16 cellular contexts compared by ENCODE assay signal in the genomic region with DNA sequence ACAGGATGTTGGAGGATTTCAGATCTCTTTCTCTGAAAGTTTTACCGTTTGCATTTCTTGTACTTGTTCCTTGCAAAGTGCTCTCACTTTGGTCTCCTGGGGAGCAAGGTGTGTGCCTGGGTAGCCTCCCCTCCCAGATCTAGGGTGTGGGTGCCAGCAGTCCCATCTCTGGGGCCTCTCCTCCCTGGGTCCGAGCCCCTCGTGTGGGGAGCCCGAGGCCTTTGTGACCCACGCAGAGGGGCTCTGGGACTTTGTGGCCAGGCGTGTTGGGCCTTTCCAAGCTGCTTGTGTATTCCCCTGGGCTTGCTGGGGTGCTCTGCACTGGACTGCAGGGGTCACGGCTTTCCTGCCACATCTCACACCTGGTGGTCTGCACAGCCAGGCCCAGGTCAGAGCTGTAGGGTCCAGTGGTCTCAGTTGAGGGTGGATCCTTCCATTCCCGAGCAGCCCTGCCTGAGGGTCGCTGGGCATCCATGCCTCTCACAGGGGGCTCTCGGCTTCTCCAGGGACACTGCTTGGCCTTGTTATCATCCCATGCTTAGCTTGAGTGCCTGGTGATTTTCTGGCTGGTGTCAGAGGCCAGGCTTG.
DNase-seq lines count a peak whose midpoint lies in the region; ATAC-seq, FAIRE-seq and TF ChIP-seq lines count a peak whose summit lies in the region.
"Had no signal": no experiment of that assay in that cellular context is flagged by ENCODE, and none has a peak within 500 bp of the region (broad histone marks: within the 10 kb centered on the region; RNA-seq: fewer than 3 reads in every experiment).

No MANE protein-coding gene starts in this region.

- H4K8ac ChIP-seq in neuronal stem cell (ENCODE audit: low read depth, low read length) = no peak overlapping the region

- H3K4ac ChIP-seq in neuronal stem cell (ENCODE audit: low read length) = no peak overlapping the region

- H3K79me1 ChIP-seq in neuronal stem cell (ENCODE audit: low read depth, low read length) = no peaks in the 10 kb centered on the region

- no peak overlapping the region for H4K91ac ChIP-seq in neuronal stem cell (ENCODE audit: low read depth, low read length, poor library complexity)

- peak; percentile 4 for DNase-seq in activated CD4-positive, alpha-beta memory T cell treated with anti-CD3 and anti-CD28 coated beads for 36 hours
- DNase-seq in activated CD4-positive, alpha-beta memory T cell treated with anti-CD3 and anti-CD28 coated beads, Interleukin-2, amount 10 ng/mL, durations not matched to agents 7 days and 5 days = no peak
- DNase-seq in right lobe of liver = peak in 2 of 3 donors; percentile 22 to 31
- DNase-seq in HepG2 (ENCODE audit: low spot score) = no peak
- no peak for DNase-seq in neuronal stem cell (ENCODE audit: low spot score)
- DNase-seq in upper lobe of right lung = peak; percentile 34
- DNase-seq in DMS53 (lab: John Stamatoyannopoulos, UW) = no peak
- no peak for DNase-seq in stimulated activated CD4-positive, alpha-beta T cell treated with anti-CD3 and anti-CD28 coated beads, Interleukin-4, amount 100 ng/mL, for 1 hour
- DNase-seq: CD8-positive, alpha-beta memory T cell; GOT3; KG1; NCI-H1092; NCI-H446 had no signal

- TF ChIP-seq RAD21 in HepG2 (CRISPR knock-in tag; IDR thresholded peaks at IDR 0.05) = no peak

- H3K9me3 Mint-ChIP-seq in activated CD4-positive, alpha-beta memory T cell treated with anti-CD3 and anti-CD28 coated beads for 36 hours = no peaks in the 10 kb centered on the region
- no peaks in the 10 kb centered on the region for H3K9me3 Mint-ChIP-seq in activated CD4-positive, alpha-beta memory T cell treated with anti-CD3 and anti-CD28 coated beads, Interleukin-2, amount 10 ng/mL, durations not matched to agents 7 days and 5 days
- H3K9me3 Mint-ChIP-seq: CD8-positive, alpha-beta memory T cell had no signal

- H3K27ac Mint-ChIP-seq in activated CD4-positive, alpha-beta memory T cell treated with anti-CD3 and anti-CD28 coated beads for 36 hours = no peak overlapping the region
- H3K27ac Mint-ChIP-seq in activated CD4-positive, alpha-beta memory T cell treated with anti-CD3 and anti-CD28 coated beads, Interleukin-2, amount 10 ng/mL, durations not matched to agents 7 days and 5 days = no peak overlapping the region
- H3K27ac Mint-ChIP-seq: CD8-positive, alpha-beta memory T cell had no signal

- H3K36me3 ChIP-seq in right lobe of liver = no peaks in the 10 kb centered on the region
- H3K36me3 ChIP-seq in HepG2 (replicated peaks in 1 of 2; ENCODE audit: control insufficient read depth in 1 of 2, insufficient read depth in 2 of 2, low read length in 2 of 2) = no peaks in the 10 kb centered on the region
- H3K36me3 ChIP-seq in neuronal stem cell (replicated peaks in 1 of 2; ENCODE audit: control insufficient read depth in 2 of 2, insufficient read depth in 2 of 2, low read length in 2 of 2) = no peaks in the 10 kb centered on the region
- H3K36me3 ChIP-seq in upper lobe of right lung = no peaks in the 10 kb centered on the region
- H3K36me3 ChIP-seq: BLaER1 had no signal

- TF ChIP-seq CTCF in right lobe of liver (IDR thresholded peaks at IDR 0.05) (no peak), HepG2 (CRISPR knock-in tag; IDR thresholded peaks at IDR 0.05) (no peak), upper lobe of right lung (IDR thresholded peaks at IDR 0.05) (no peak)

- TF ChIP-seq EP300 in HepG2 (IDR thresholded peaks at IDR 0.05; ENCODE audit: low read depth in 2 of 2, low read length in 2 of 2) (no peak), HepG2 (CRISPR knock-in tag; IDR thresholded peaks at IDR 0.05; ENCODE audit: borderline replicate concordance) (no peak)

- no peak overlapping the region for H2BK120ac ChIP-seq in neuronal stem cell (ENCODE audit: low read depth, low read length)

- no peaks in the 10 kb centered on the region for H4K20me1 ChIP-seq in HepG2 (ENCODE audit: insufficient read depth, low read length)
- H4K20me1 ChIP-seq: BLaER1 had no signal

- no TSS peak for BruUV-seq in HepG2 (replicated peaks; lab: Mats Ljungman, UMichigan)

- TF ChIP-seq POLR2A in right lobe of liver (IDR thresholded peaks at IDR 0.05) (no peak), HepG2 (IDR thresholded peaks at IDR 0.05; ENCODE audit: insufficient read depth in 1 of 2, low read depth in 2 of 2, low read length in 2 of 2) (no peak)

- no peak overlapping the region for H3K14ac ChIP-seq in neuronal stem cell (ENCODE audit: low read length)

- intact Hi-C loops in activated CD4-positive, alpha-beta memory T cell treated with anti-CD3 and anti-CD28 coated beads for 36 hours (cut with micrococcal nuclease) = no loop called here
- intact Hi-C loops in right lobe of liver (cut with DNase I) = no loop called here
- intact Hi-C loops in HepG2 (cut with micrococcal nuclease; ENCODE audit: unreplicated experiment) = no loop called here
- intact Hi-C loops in upper lobe of right lung (cut with DNase I) = no loop called here

- POLR2A ChIA-PET in activated CD4-positive, alpha-beta memory T cell treated with anti-CD3 and anti-CD28 coated beads for 36 hours (lab: Charles Lee) = no interaction called here
- POLR2A ChIA-PET in activated CD4-positive, alpha-beta memory T cell treated with anti-CD3 and anti-CD28 coated beads, Interleukin-2, amount 10 ng/mL, durations not matched to agents 7 days and 5 days (lab: Charles Lee) = no interaction called here
- POLR2A ChIA-PET in HepG2 (lab: Yijun Ruan, JAX) = no interaction called here

- H2BK12ac ChIP-seq in neuronal stem cell (ENCODE audit: low read length) = no peak overlapping the region

- H3K4me3 Mint-ChIP-seq in activated CD4-positive, alpha-beta memory T cell treated with anti-CD3 and anti-CD28 coated beads for 36 hours = no peak overlapping the region
- no peak overlapping the region for H3K4me3 Mint-ChIP-seq in activated CD4-positive, alpha-beta memory T cell treated with anti-CD3 and anti-CD28 coated beads, Interleukin-2, amount 10 ng/mL, durations not matched to agents 7 days and 5 days
- H3K4me3 Mint-ChIP-seq: CD8-positive, alpha-beta memory T cell had no signal

- no peaks in the 10 kb centered on the region for H3K79me2 ChIP-seq in HepG2 (ENCODE audit: insufficient read depth, low read length)

- CTCF ChIA-PET in activated CD4-positive, alpha-beta memory T cell treated with anti-CD3 and anti-CD28 coated beads for 36 hours (lab: Charles Lee) = no interaction called here
- CTCF ChIA-PET in activated CD4-positive, alpha-beta memory T cell treated with anti-CD3 and anti-CD28 coated beads, Interleukin-2, amount 10 ng/mL, durations not matched to agents 7 days and 5 days (lab: Charles Lee) = no interaction called here
- CTCF ChIA-PET in HepG2 (lab: Yijun Ruan, JAX; ENCODE audit: low intra/inter-chr PET ratio, low total read pairs) = no interaction called here

- FAIRE-seq in HepG2 (lab: Jason Lieb, UNC) = no peak

- H3K27me3 Mint-ChIP-seq in activated CD4-positive, alpha-beta memory T cell treated with anti-CD3 and anti-CD28 coated beads for 36 hours = peaks cover 10% of the 10 kb centered on the region
- no peaks in the 10 kb centered on the region for H3K27me3 Mint-ChIP-seq in activated CD4-positive, alpha-beta memory T cell treated with anti-CD3 and anti-CD28 coated beads, Interleukin-2, amount 10 ng/mL, durations not matched to agents 7 days and 5 days

- WGBS in right lobe of liver (ENCODE audit: insufficient coverage, low coverage, low lambda C conversion rate, missing lambda C conversion rate) = 20% methylated on average over 1 of the region's 10 CpGs
- 4% methylated on average over 5 of the region's 10 CpGs for WGBS in HepG2 (ENCODE audit: low lambda C conversion rate)
- WGBS in neuronal stem cell (ENCODE audit: extremely low coverage in 2 of 2, insufficient read length in 2 of 2, insufficient replicate concordance in 1 of 2), 2 donors = no CpG with 5 or more reads among the region's 10 CpGs

- no peaks in the 10 kb centered on the region for H3K36me3 Mint-ChIP-seq in activated CD4-positive, alpha-beta memory T cell treated with anti-CD3 and anti-CD28 coated beads for 36 hours
- no peaks in the 10 kb centered on the region for H3K36me3 Mint-ChIP-seq in activated CD4-positive, alpha-beta memory T cell treated with anti-CD3 and anti-CD28 coated beads, Interleukin-2, amount 10 ng/mL, durations not matched to agents 7 days and 5 days (ENCODE audit: low read depth)
- H3K36me3 Mint-ChIP-seq: CD8-positive, alpha-beta memory T cell had no signal

- H2AFZ ChIP-seq in HepG2 (ENCODE audit: low read length) = no peak overlapping the region
- H2AFZ ChIP-seq in neuronal stem cell (ENCODE audit: low read length) = no peak overlapping the region
- H2AFZ ChIP-seq: PC-9 had no signal

- ATAC-seq in right lobe of liver = no peak
- no peak for ATAC-seq in HepG2
- no peak for ATAC-seq in upper lobe of right lung

- in situ Hi-C loops in HepG2 (cut with HindIII; ENCODE audit: extremely low pct_ligation_motif_present, low pct_unique_long_range_greater_than_20kb) = no loop called here

- H2BK5ac ChIP-seq in neuronal stem cell (ENCODE audit: low read length) = no peak overlapping the region

- no peak overlapping the region for H2AK5ac ChIP-seq in neuronal stem cell (ENCODE audit: low read depth, low read length)

- H3K27ac ChIP-seq in right lobe of liver = no peak overlapping the region
- H3K27ac ChIP-seq in HepG2 (ENCODE audit: extremely low read length, insufficient read depth, low read length) = no peak overlapping the region
- H3K27ac ChIP-seq in neuronal stem cell (replicated peaks; ENCODE audit: low read length) = no peak overlapping the region
- no peak overlapping the region for H3K27ac ChIP-seq in upper lobe of right lung
- H3K27ac ChIP-seq: 22Rv1, BLaER1, PC-9 had no signal

- H3K4me2 ChIP-seq in HepG2 (ENCODE audit: low read depth, low read length) (no peak overlapping the region), neuronal stem cell (ENCODE audit: insufficient read depth, low read length, poor library complexity, severe bottlenecking) (no peak overlapping the region)
- H3K4me2 ChIP-seq: BLaER1, PC-9 had no signal

- H3K9me3 ChIP-seq in right lobe of liver (no peaks in the 10 kb centered on the region), HepG2 (ENCODE audit: low read length) (no peaks in the 10 kb centered on the region), neuronal stem cell (replicated peaks in 1 of 2; ENCODE audit: control insufficient read depth in 2 of 2, insufficient read depth in 1 of 2, low read depth in 1 of 2, low read length in 2 of 2) (peaks cover 0 to 12% of the 10 kb centered on the region in 2 donors), upper lobe of right lung (no peaks in the 10 kb centered on the region)
- H3K9me3 ChIP-seq: BLaER1 had no signal

- no peaks in the 10 kb centered on the region for H3K4me1 Mint-ChIP-seq in activated CD4-positive, alpha-beta memory T cell treated with anti-CD3 and anti-CD28 coated beads for 36 hours (ENCODE audit: low read depth)
- H3K4me1 Mint-ChIP-seq in activated CD4-positive, alpha-beta memory T cell treated with anti-CD3 and anti-CD28 coated beads, Interleukin-2, amount 10 ng/mL, durations not matched to agents 7 days and 5 days = no peaks in the 10 kb centered on the region
- H3K4me1 Mint-ChIP-seq: CD8-positive, alpha-beta memory T cell had no signal

- H2BK15ac ChIP-seq in neuronal stem cell (ENCODE audit: low read length) = no peak overlapping the region

- H3K23ac ChIP-seq in neuronal stem cell (ENCODE audit: low read depth, low read length, poor library complexity) = peak overlapping the region; percentile 13

- H3K4me3 ChIP-seq in right lobe of liver (no peak overlapping the region), HepG2 (replicated peaks in 1 of 3; ENCODE audit: insufficient read depth in 1 of 3, low read depth in 2 of 3, low read length in 3 of 3) (no peak overlapping the region), neuronal stem cell (ENCODE audit: low read length in 2 of 2) (no peak overlapping the region), upper lobe of right lung (no peak overlapping the region)
- H3K4me3 ChIP-seq: BLaER1, PC-9 had no signal

- H3K9ac ChIP-seq in HepG2 (ENCODE audit: insufficient read depth, low read depth, low read length) (no peak overlapping the region), neuronal stem cell (ENCODE audit: low read depth, low read length, poor library complexity) (peak overlapping the region; percentile 55)
- H3K9ac ChIP-seq: BLaER1 had no signal

- no peak overlapping the region for H3K18ac ChIP-seq in neuronal stem cell (ENCODE audit: low read length)

- no peaks in the 10 kb centered on the region for H3K4me1 ChIP-seq in right lobe of liver
- peaks cover 5% of the 10 kb centered on the region; the same call in 1 of the 2 replicates for H3K4me1 ChIP-seq in HepG2 (ENCODE audit: insufficient read depth, low read length)
- H3K4me1 ChIP-seq in neuronal stem cell (ENCODE audit: control insufficient read depth in 2 of 2, insufficient read depth in 1 of 2, low read depth in 1 of 2, low read length in 2 of 2) = peaks cover 4 to 6% of the 10 kb centered on the region in 2 donors
- H3K4me1 ChIP-seq in upper lobe of right lung = no peaks in the 10 kb centered on the region
- H3K4me1 ChIP-seq: BLaER1 had no signal

- H3K27me3 ChIP-seq in right lobe of liver = no peaks in the 10 kb centered on the region
- peaks cover 0 to 19% of the 10 kb centered on the region in 2 experiments; a peak in 4 of 5 replicates for H3K27me3 ChIP-seq in HepG2 (ENCODE audit: control insufficient read depth in 1 of 2, insufficient read depth in 2 of 2, low read length in 2 of 2)
- no peaks in the 10 kb centered on the region for H3K27me3 ChIP-seq in neuronal stem cell (ENCODE audit: control insufficient read depth in 3 of 3, insufficient read depth in 3 of 3, low read depth in 1 of 3, low read length in 3 of 3)
- no peaks in the 10 kb centered on the region for H3K27me3 ChIP-seq in upper lobe of right lung
- H3K27me3 ChIP-seq: BLaER1 had no signal

Comparison
In these comparisons a context has a peak if more than half of its experiments do, and no peak if none do; other contexts are left out.
1. DNase-seq: peak in activated CD4-positive, alpha-beta memory T cell treated with anti-CD3 and anti-CD28 coated beads for 36 hours (single experiment), right lobe of liver (2 of 3) and upper lobe of right lung (single experiment); none in activated CD4-positive, alpha-beta memory T cell treated with anti-CD3 and anti-CD28 coated beads, Interleukin-2, amount 10 ng/mL, durations not matched to agents 7 days and 5 days (single experiment), HepG2 (single experiment), neuronal stem cell (single experiment), DMS53 (single experiment) and stimulated activated CD4-positive, alpha-beta T cell treated with anti-CD3 and anti-CD28 coated beads, Interleukin-4, amount 100 ng/mL, for 1 hour (single experiment).